Comparison of ENCODE assay signal across 9 cellular contexts in the genomic region with DNA sequence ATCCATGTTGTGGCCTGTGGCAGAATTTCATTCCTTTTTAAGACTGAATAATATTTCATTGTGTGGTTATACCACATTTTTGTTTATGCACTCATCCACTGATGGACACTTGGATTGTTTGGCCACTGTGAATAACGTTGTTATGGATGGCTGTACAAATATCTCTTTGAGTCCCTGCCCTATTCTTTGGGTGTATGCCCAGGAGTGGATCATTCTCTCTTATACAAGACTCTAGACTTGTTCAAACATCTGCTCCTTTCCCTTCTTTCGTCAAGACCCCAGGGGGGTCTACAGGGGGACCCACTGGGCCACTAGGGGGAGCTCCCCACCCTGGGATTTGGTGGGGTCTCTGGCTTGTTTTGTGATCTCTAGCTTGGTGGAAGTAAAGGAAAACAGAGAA.
A peak's percentile ranks its signal among the peaks of the same experiment; 100 is the strongest.
DNase-seq lines count a peak whose midpoint lies in the region; ATAC-seq and TF ChIP-seq lines count a peak whose summit lies in the region.
"Had no signal": no experiment of that assay in that cellular context is flagged by ENCODE, and none has a peak within 500 bp of the region (broad histone marks: within the 10 kb centered on the region; RNA-seq: fewer than 3 reads in every experiment).

No MANE protein-coding gene starts in this region.

- H3K27me3 ChIP-seq in GM06990 (replicated peaks; ENCODE audit: control insufficient read depth, insufficient read depth, low read length): no peaks in the 10 kb centered on the region
- no peaks in the 10 kb centered on the region for H3K27me3 ChIP-seq in neural progenitor cell

- H4K20me1 ChIP-seq in neural progenitor cell (ENCODE audit: low read depth): no peaks in the 10 kb centered on the region

- peak overlapping the region; percentile 33 for H3K4me3 Mint-ChIP-seq in neural progenitor cell

- no peak overlapping the region for H3K4me2 ChIP-seq in neural progenitor cell

- H3K4me1 Mint-ChIP-seq in neural progenitor cell: peaks cover 20% of the 10 kb centered on the region

- peaks cover 6% of the 10 kb centered on the region for H3K9me3 ChIP-seq in neural progenitor cell (ENCODE audit: low read depth)

- ATAC-seq in GM21447 (IDR thresholded peaks at IDR 0.05; ENCODE audit: unreplicated experiment) (no peak), HG02981 (IDR thresholded peaks at IDR 0.05; ENCODE audit: unreplicated experiment) (no peak)

- TF ChIP-seq CTCF in GM06990 (IDR thresholded peaks at IDR 0.05; ENCODE audit: insufficient read depth, low read length, poor library complexity, severe bottlenecking) (peak; percentile 85), cardiac fibroblast (IDR thresholded peaks at IDR 0.05; ENCODE audit: low read depth, low read length) (peak; percentile 45), neural progenitor cell (IDR thresholded peaks at IDR 0.05) (peak; percentile 91)

- no peak overlapping the region for H2AFZ ChIP-seq in neural progenitor cell (replicated peaks)

- no peak overlapping the region for H3K9ac ChIP-seq in neural progenitor cell

- H3K4me3 ChIP-seq in GM06990 (replicated peaks; ENCODE audit: low read depth, low read length) (no peak overlapping the region), cardiac fibroblast (replicated peaks in 1 of 2; ENCODE audit: low read depth in 2 of 2, low read length in 2 of 2) (no peak overlapping the region), neural progenitor cell (no peak overlapping the region)

- H3K4me1 ChIP-seq in neural progenitor cell: peaks cover 17% of the 10 kb centered on the region

- H3K79me2 ChIP-seq in neural progenitor cell (ENCODE audit: low read depth): no peaks in the 10 kb centered on the region

- DNase-seq in GM06990 (ENCODE audit: extremely low read depth, insufficient read length) (no peak), LHCN-M2 (ENCODE audit: low read depth) (peak; percentile 90), cardiac fibroblast (ENCODE audit: low read depth in 2 of 2) (peak; percentile 66 to 95), neural progenitor cell (ENCODE audit: low spot score) (peak; percentile 74)
- no peak for DNase-seq in stimulated activated CD4-positive, alpha-beta T cell treated with anti-CD3 and anti-CD28 coated beads, Interleukin-4, amount 100 ng/mL, for 4 hours
- DNase-seq: activated CD4-positive, alpha-beta T cell treated with anti-CD3 and anti-CD28 coated beads, Interleukin-2, amount 50 U/mL, for 1 hour; erythroblast had no signal

- no peak overlapping the region for H3K27ac Mint-ChIP-seq in neural progenitor cell

- peaks cover 13% of the 10 kb centered on the region for H3K9me3 Mint-ChIP-seq in neural progenitor cell

- H3K36me3 Mint-ChIP-seq in neural progenitor cell: peaks cover 1% of the 10 kb centered on the region

- peaks cover 12% of the 10 kb centered on the region for H3K27me3 Mint-ChIP-seq in neural progenitor cell (ENCODE audit: insufficient read depth, low read depth)

- H3K36me3 ChIP-seq in GM06990 (ENCODE audit: control insufficient read depth, insufficient read depth, low read length): no peaks in the 10 kb centered on the region
- no peaks in the 10 kb centered on the region for H3K36me3 ChIP-seq in neural progenitor cell

- H3K27ac ChIP-seq in neural progenitor cell: no peak overlapping the region

- H3F3A ChIP-seq in neural progenitor cell (ENCODE audit: low read depth): no peaks in the 10 kb centered on the region

Comparison
In these comparisons a context has a peak if more than half of its experiments do, and no peak if none do; other contexts are left out.
1. DNase-seq: peak in LHCN-M2 (single experiment), cardiac fibroblast (2 of 2) and neural progenitor cell (single experiment); none in GM06990 (single experiment) and stimulated activated CD4-positive, alpha-beta T cell treated with anti-CD3 and anti-CD28 coated beads, Interleukin-4, amount 100 ng/mL, for 4 hours (0 of 2).
2. Peak in every context shown above with its lines, with median percentiles within 50 percentile points of each other: CTCF ChIP-seq.